Comparison of ENCODE assay signal across 1 cellular context in the genomic region with DNA sequence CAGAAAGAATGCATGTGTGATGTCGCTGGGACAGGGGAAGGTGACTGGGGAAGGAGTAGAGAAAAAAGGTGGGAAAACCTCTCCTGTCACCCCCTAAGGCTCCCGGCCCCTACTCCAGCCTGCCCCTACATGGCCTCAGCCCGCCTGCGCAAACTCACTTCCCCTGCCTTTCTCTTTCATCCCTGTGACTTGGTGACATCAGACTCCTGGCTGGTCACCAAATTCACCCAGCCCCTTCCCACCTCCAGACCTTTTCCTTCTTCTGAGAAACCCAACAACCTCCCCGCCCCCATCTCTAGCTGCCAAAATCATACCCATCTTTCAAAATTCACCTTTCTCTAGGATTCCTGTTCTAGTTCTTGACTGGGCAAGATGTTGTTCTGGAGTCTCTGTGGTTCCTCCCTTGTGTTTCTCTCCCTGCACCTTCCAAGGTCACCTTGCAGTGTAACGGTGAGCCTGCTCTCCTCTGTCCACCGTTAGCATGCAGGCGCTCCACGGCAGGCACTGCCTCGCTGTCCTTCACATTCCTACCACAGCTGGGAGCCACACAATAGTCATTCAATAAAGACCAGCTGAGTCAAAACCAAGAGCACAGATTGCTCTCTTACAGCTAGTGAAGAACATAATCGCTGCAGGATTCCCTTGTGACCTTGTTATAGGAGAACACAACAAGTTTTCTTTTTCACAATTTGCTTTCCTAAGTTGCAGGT.
TF ChIP-seq lines count a peak whose summit lies in the region.

No MANE protein-coding gene starts in this region.

TF ChIP-seq in H1, 55 proteins besides CTCF, POLR2A, EP300 and RAD21 (continued from another document):
- TF ChIP-seq, protein P1, sequence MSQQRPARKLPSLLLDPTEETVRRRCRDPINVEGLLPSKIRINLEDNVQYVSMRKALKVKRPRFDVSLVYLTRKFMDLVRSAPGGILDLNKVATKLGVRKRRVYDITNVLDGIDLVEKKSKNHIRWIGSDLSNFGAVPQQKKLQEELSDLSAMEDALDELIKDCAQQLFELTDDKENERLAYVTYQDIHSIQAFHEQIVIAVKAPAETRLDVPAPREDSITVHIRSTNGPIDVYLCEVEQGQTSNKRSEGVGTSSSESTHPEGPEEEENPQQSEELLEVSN (IDR thresholded peaks at IDR 0.05): peak; percentile 69; the same call in 1 of the 2 replicates
- TF ChIP-seq POU5F1 (IDR thresholded peaks at IDR 0.05; ENCODE audit: low read depth, low read length) (no peak), GTF2F1 (IDR thresholded peaks at IDR 0.05; ENCODE audit: borderline replicate concordance, low read depth, low read length) (no peak), TEAD4 (IDR thresholded peaks at IDR 0.05; ENCODE audit: low read depth, low read length) (peak; percentile 98)
- TF ChIP-seq, protein P2, sequence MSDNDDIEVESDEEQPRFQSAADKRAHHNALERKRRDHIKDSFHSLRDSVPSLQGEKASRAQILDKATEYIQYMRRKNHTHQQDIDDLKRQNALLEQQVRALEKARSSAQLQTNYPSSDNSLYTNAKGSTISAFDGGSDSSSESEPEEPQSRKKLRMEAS (IDR thresholded peaks at IDR 0.05): peak; percentile 57
